8 cellular contexts compared by ENCODE assay signal in the genomic region with DNA sequence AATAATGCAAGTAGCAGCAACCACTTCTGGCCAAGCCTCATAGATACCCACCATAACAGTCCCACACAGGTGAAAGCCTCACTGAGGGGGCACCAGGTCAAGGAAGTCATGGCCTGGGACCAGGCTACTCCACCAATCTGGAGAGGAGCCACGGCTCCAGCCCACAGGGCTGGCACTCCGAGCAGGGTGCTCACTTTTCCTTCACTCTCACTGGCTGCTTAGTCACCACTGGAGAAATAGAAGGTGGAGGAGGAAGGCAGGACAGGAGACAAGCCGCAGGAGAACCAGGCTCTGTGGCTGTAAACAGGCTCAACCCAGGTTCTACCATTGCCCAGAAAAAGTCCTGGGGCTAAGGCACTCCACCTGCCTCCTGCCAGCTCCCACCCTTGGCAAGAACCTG. TPM values are rescaled to one million over a fixed set of nuclear protein-coding genes. Genes with fewer than 3 reads are reported as not detected.
DNase-seq lines count a peak whose midpoint lies in the region; ATAC-seq and TF ChIP-seq lines count a peak whose summit lies in the region.

No MANE protein-coding gene starts in this region.

- no peaks in the 10 kb centered on the region for H4K20me1 ChIP-seq in neural cell (ENCODE audit: insufficient read depth)

- peak overlapping the region; percentile 82 for H3K27ac Mint-ChIP-seq in dendritic cell treated with granulocyte-macrophage colony-stimulating factor and Interleukin-4, amounts not matched to agents 40 ng/mL and 50 ng/mL, for 4 days

- H3K9me2 ChIP-seq in neural cell (ENCODE audit: insufficient read depth, low read length) = no peaks in the 10 kb centered on the region

- no peak overlapping the region for H2AFZ ChIP-seq in neural cell (ENCODE audit: low read depth, low read length)

- H3K9ac ChIP-seq in neural cell (ENCODE audit: low read length) = peak overlapping the region; percentile 97

- H3K9me3 Mint-ChIP-seq in dendritic cell treated with granulocyte-macrophage colony-stimulating factor and Interleukin-4, amounts not matched to agents 40 ng/mL and 50 ng/mL, for 4 days = no peaks in the 10 kb centered on the region

- H3K4me3 ChIP-seq in NB4 (ENCODE audit: low read depth, low read length) (peak overlapping the region; percentile 93), neural cell (ENCODE audit: low read length) (peak overlapping the region; percentile 100)

- TF ChIP-seq EP300 in neural cell (conservative IDR thresholded peaks at IDR 0.05; ENCODE audit: poor library complexity, severe bottlenecking) = no peak

- peaks cover 28% of the 10 kb centered on the region for H3K4me1 Mint-ChIP-seq in dendritic cell treated with granulocyte-macrophage colony-stimulating factor and Interleukin-4, amounts not matched to agents 40 ng/mL and 50 ng/mL, for 4 days (ENCODE audit: low read depth)

- H3K4me3 Mint-ChIP-seq in dendritic cell treated with granulocyte-macrophage colony-stimulating factor and Interleukin-4, amounts not matched to agents 40 ng/mL and 50 ng/mL, for 4 days = peak overlapping the region; percentile 80

- DNase-seq in NB4 (ENCODE audit: low read depth) (no peak), middle frontal gyrus (ENCODE audit: extremely low spot score, low spot score) (no peak), UCSD-AML1 (lab: John Stamatoyannopoulos, UW; ENCODE audit: unreplicated experiment) (no peak)
- no peak for DNase-seq in activated CD4-positive, CD25-positive, alpha-beta regulatory T cell (lab: John Stamatoyannopoulos, UW)

- intact Hi-C loops in dendritic cell treated with granulocyte-macrophage colony-stimulating factor and Interleukin-4, amounts not matched to agents 40 ng/mL and 50 ng/mL, for 4 days (cut with micrococcal nuclease) = no loop called here

- H3K9me3 ChIP-seq in neural cell (ENCODE audit: low read length) = no peaks in the 10 kb centered on the region

- H3K36me3 ChIP-seq in neural cell (ENCODE audit: insufficient read depth, low read length) = peaks cover 7% of the 10 kb centered on the region

- no peaks in the 10 kb centered on the region for H3K27me3 Mint-ChIP-seq in dendritic cell treated with granulocyte-macrophage colony-stimulating factor and Interleukin-4, amounts not matched to agents 40 ng/mL and 50 ng/mL, for 4 days

- peak overlapping the region; percentile 97 for H3K27ac ChIP-seq in C4-2B
- peak overlapping the region; percentile 92 for H3K27ac ChIP-seq in neural cell (ENCODE audit: low read length)

- TF ChIP-seq CTCF in C4-2B (conservative IDR thresholded peaks at IDR 0.05) (no peak), NB4 (IDR thresholded peaks at IDR 0.05; ENCODE audit: low read depth, low read length) (no peak), neural cell (IDR thresholded peaks at IDR 0.05; ENCODE audit: poor library complexity, severe bottlenecking) (no peak)

- no peaks in the 10 kb centered on the region for H3K27me3 ChIP-seq in neural cell (ENCODE audit: insufficient read depth, low read depth, low read length)

- no peak for TF ChIP-seq POLR2A in NB4 (IDR thresholded peaks at IDR 0.05; ENCODE audit: extremely low read depth, insufficient read length)

- H3K36me3 Mint-ChIP-seq in dendritic cell treated with granulocyte-macrophage colony-stimulating factor and Interleukin-4, amounts not matched to agents 40 ng/mL and 50 ng/mL, for 4 days (ENCODE audit: low read depth) = peaks cover 83% of the 10 kb centered on the region

- H3K4me2 ChIP-seq in neural cell (ENCODE audit: low read length) = peak overlapping the region; percentile 100

- no peak for TF ChIP-seq RAD21 in neural cell (conservative IDR thresholded peaks at IDR 0.05)

- ATAC-seq in GM18511 (IDR thresholded peaks at IDR 0.05; ENCODE audit: unreplicated experiment) = no peak

- H3F3A ChIP-seq in neural cell (ENCODE audit: insufficient read depth, low read length, poor library complexity, severe bottlenecking) = no peaks in the 10 kb centered on the region

- H3K79me2 ChIP-seq in neural cell (replicated peaks; ENCODE audit: insufficient read depth, low read length) = peaks cover 15% of the 10 kb centered on the region

TF ChIP-seq in neural cell, 6 proteins besides CTCF, POLR2A, EP300 and RAD21:
- no peak for TF ChIP-seq POLR2AphosphoS5 (IDR thresholded peaks at IDR 0.05)
- TF ChIP-seq EZH2 (IDR thresholded peaks at IDR 0.05; ENCODE audit: borderline replicate concordance, insufficient read depth, low read length, poor library complexity, severe bottlenecking) = no peak
- no peak for TF ChIP-seq SMC3 (conservative IDR thresholded peaks at IDR 0.05; ENCODE audit: poor library complexity)
- no peak for TF ChIP-seq TAF1 (IDR thresholded peaks at IDR 0.05; ENCODE audit: low read depth)

RNA-seq across cellular contexts. Expression of a gene that starts 1.2 kb away (rescaled TPM):
- polyA plus RNA-seq in neural cell = 58.5 and 62.0 TPM in 2 replicates
- polyA minus RNA-seq in neural cell = 64.7 and 67.2 TPM in 2 replicates

RNA-seq across cellular contexts. Expression of a gene that starts 13.4 kb away (rescaled TPM):
- 2.0 and 15.9 TPM in 2 replicates for polyA plus RNA-seq in neural cell
- 1.5 and 4.1 TPM in 2 replicates for polyA minus RNA-seq in neural cell

RNA-seq across cellular contexts. Expression of a gene that starts 14.9 kb away (rescaled TPM):
- 174 and 212 TPM in 2 replicates for polyA plus RNA-seq in neural cell
- polyA minus RNA-seq in neural cell = 196 and 206 TPM in 2 replicates

RNA-seq across cellular contexts. Expression of a gene that starts 25.6 kb away (rescaled TPM):
- polyA plus RNA-seq in neural cell = 87.5 and 122 TPM in 2 replicates
- polyA minus RNA-seq in neural cell = 197 and 304 TPM in 2 replicates

RNA-seq across cellular contexts. Expression of a gene that starts 46.7 kb away (rescaled TPM):
- 14.8 and 25.7 TPM in 2 replicates for polyA plus RNA-seq in neural cell
- 37.2 and 38.5 TPM in 2 replicates for polyA minus RNA-seq in neural cell
